ENCODE assay signal across 32 cellular contexts in genomic region chr2:96477458-96477857, GRCh38. TPM values are rescaled to one million over a fixed set of nuclear protein-coding genes. Genes with fewer than 3 reads are reported as not detected.
"Had no signal": no experiment of that assay in that cellular context is flagged by ENCODE, and none has a peak within 500 bp of the region (broad histone marks: within the 10 kb centered on the region; RNA-seq: fewer than 3 reads in every experiment).

No MANE protein-coding gene starts in this region.

- H3K4me3 Mint-ChIP-seq: activated CD4-positive, alpha-beta memory T cell treated with anti-CD3 and anti-CD28 coated beads for 36 hours; activated CD4-positive, alpha-beta T cell treated with anti-CD3 and anti-CD28 coated beads for 36 hours; activated CD4-positive, alpha-beta T cell treated with anti-CD3 and anti-CD28 coated beads, Interleukin-2, amount 10 ng/mL, durations not matched to agents 24 days and 14 days; activated CD8-positive, alpha-beta memory T cell treated with anti-CD3 and anti-CD28 coated beads, Interleukin-2, amount 10 ng/mL, durations not matched to agents 7 days and 5 days; activated CD8-positive, alpha-beta T cell treated with anti-CD3 and anti-CD28 coated beads, Interleukin-2, amount 10 ng/mL, durations not matched to agents 7 days and 5 days; activated naive CD4-positive, alpha-beta T cell treated with anti-CD3 and anti-CD28 coated beads for 36 hours; activated naive CD4-positive, alpha-beta T cell treated with anti-CD3 and anti-CD28 coated beads, Interleukin-2, amount 50 U/mL, for 24 hours; activated naive CD8-positive, alpha-beta T cell treated with anti-CD3 and anti-CD28 coated beads for 36 hours; activated naive CD8-positive, alpha-beta T cell treated with anti-CD3 and anti-CD28 coated beads, Interleukin-2, amount 50 U/mL, for 24 hours; activated T-cell treated with anti-CD3 and anti-CD28 coated beads, Interleukin-2, amount 50 U/mL, for 24 hours; activated T-helper 17 cell treated with anti-CD3 and anti-CD28 coated beads, Interleukin-2, amount 50 U/mL, for 72 hours; effector memory CD8-positive, alpha-beta T cell had no signal

- H3K9me3 ChIP-seq: adrenal gland, body of pancreas, esophagus squamous epithelium had no signal

- ATAC-seq: activated CD4-positive, alpha-beta T cell treated with anti-CD3 and anti-CD28 coated beads for 36 hours; activated CD8-positive, alpha-beta memory T cell treated with anti-CD3 and anti-CD28 coated beads, Interleukin-2, amount 10 ng/mL, durations not matched to agents 7 days and 5 days; activated CD8-positive, alpha-beta T cell treated with anti-CD3 and anti-CD28 coated beads, Interleukin-2, amount 10 ng/mL, durations not matched to agents 7 days and 5 days; activated naive CD8-positive, alpha-beta T cell treated with anti-CD3 and anti-CD28 coated beads, Interleukin-2, amount 50 U/mL, for 24 hours; activated T-helper 17 cell treated with anti-CD3 and anti-CD28 coated beads, Interleukin-2, amount 50 U/mL, for 72 hours; body of pancreas; effector memory CD8-positive, alpha-beta T cell had no signal

- H3K36me3 Mint-ChIP-seq: activated CD4-positive, alpha-beta memory T cell treated with anti-CD3 and anti-CD28 coated beads for 36 hours; activated naive CD4-positive, alpha-beta T cell treated with anti-CD3 and anti-CD28 coated beads, Interleukin-2, amount 50 U/mL, for 24 hours; activated naive CD8-positive, alpha-beta T cell treated with anti-CD3 and anti-CD28 coated beads for 36 hours had no signal

- H3K4me1 Mint-ChIP-seq: activated CD4-positive, alpha-beta T cell treated with anti-CD3 and anti-CD28 coated beads for 36 hours; activated CD4-positive, alpha-beta T cell treated with anti-CD3 and anti-CD28 coated beads, Interleukin-2, amount 10 ng/mL, durations not matched to agents 24 days and 14 days; activated CD8-positive, alpha-beta memory T cell treated with anti-CD3 and anti-CD28 coated beads, Interleukin-2, amount 10 ng/mL, durations not matched to agents 7 days and 5 days; activated naive CD4-positive, alpha-beta T cell treated with anti-CD3 and anti-CD28 coated beads, Interleukin-2, amount 50 U/mL, for 24 hours; activated naive CD8-positive, alpha-beta T cell treated with anti-CD3 and anti-CD28 coated beads for 36 hours; activated naive CD8-positive, alpha-beta T cell treated with anti-CD3 and anti-CD28 coated beads, Interleukin-2, amount 50 U/mL, for 24 hours; activated T-helper 17 cell treated with anti-CD3 and anti-CD28 coated beads, Interleukin-2, amount 50 U/mL, for 72 hours had no signal

- DNase-seq: activated CD4-positive, alpha-beta memory T cell treated with anti-CD3 and anti-CD28 coated beads for 36 hours; activated CD4-positive, alpha-beta T cell treated with anti-CD3 and anti-CD28 coated beads for 36 hours; activated CD4-positive, alpha-beta T cell treated with anti-CD3 and anti-CD28 coated beads, Interleukin-2, amount 10 ng/mL, durations not matched to agents 24 days and 14 days; activated CD4-positive, CD25-positive, alpha-beta regulatory T cell; activated CD4-positive, CD25-positive, alpha-beta regulatory T cell treated with anti-CD3 and anti-CD28 coated beads, Interleukin-2, amount 50 U/mL, for 72 hours; activated CD8-positive, alpha-beta memory T cell treated with anti-CD3 and anti-CD28 coated beads, Interleukin-2, amount 10 ng/mL, durations not matched to agents 7 days and 5 days; activated CD8-positive, alpha-beta memory T cell treated with anti-CD3 and anti-CD28 coated beads, Interleukin-2, amount 50 U/mL, for 4 hours; activated CD8-positive, alpha-beta T cell treated with anti-CD3 and anti-CD28 coated beads, Interleukin-2, amount 10 ng/mL, durations not matched to agents 7 days and 5 days; activated effector memory CD4-positive, alpha-beta T cell treated with Interleukin-2 at 50 U/mL for 16 hours; activated naive CD4-positive, alpha-beta T cell treated with anti-CD3 and anti-CD28 coated beads for 36 hours; activated naive CD8-positive, alpha-beta T cell treated with anti-CD3 and anti-CD28 coated beads for 36 hours; activated naive CD8-positive, alpha-beta T cell treated with anti-CD3 and anti-CD28 coated beads, Interleukin-2, amount 50 U/mL, for 24 hours; activated T-cell treated with anti-CD3 and anti-CD28 coated beads, Interleukin-2, amount 50 U/mL, for 24 hours; adrenal gland; amygdala; aorta; body of pancreas; caudate nucleus; cortex of kidney; dermis blood vessel endothelial cell; effector CD4-positive, alpha-beta T cell; effector memory CD8-positive, alpha-beta T cell; esophagus squamous epithelium; foreskin melanocyte; head of caudate nucleus; T-helper 2 cell had no signal

- H3K36me3 ChIP-seq: adrenal gland, esophagus squamous epithelium had no signal

- H3K4me3 ChIP-seq: adrenal gland, body of pancreas, esophagus squamous epithelium had no signal

- H3K27ac ChIP-seq: adrenal gland, body of pancreas, epithelial cell of prostate, esophagus squamous epithelium had no signal

- H3K27me3 ChIP-seq: adrenal gland, body of pancreas had no signal

- H3K9me3 Mint-ChIP-seq: activated CD4-positive, alpha-beta memory T cell treated with anti-CD3 and anti-CD28 coated beads for 36 hours; activated CD4-positive, alpha-beta T cell treated with anti-CD3 and anti-CD28 coated beads, Interleukin-2, amount 10 ng/mL, durations not matched to agents 24 days and 14 days; activated naive CD4-positive, alpha-beta T cell treated with anti-CD3 and anti-CD28 coated beads for 36 hours; activated naive CD4-positive, alpha-beta T cell treated with anti-CD3 and anti-CD28 coated beads, Interleukin-2, amount 50 U/mL, for 24 hours; activated naive CD8-positive, alpha-beta T cell treated with anti-CD3 and anti-CD28 coated beads for 36 hours; activated naive CD8-positive, alpha-beta T cell treated with anti-CD3 and anti-CD28 coated beads, Interleukin-2, amount 50 U/mL, for 24 hours; activated T-cell treated with anti-CD3 and anti-CD28 coated beads, Interleukin-2, amount 50 U/mL, for 24 hours; activated T-helper 17 cell treated with anti-CD3 and anti-CD28 coated beads, Interleukin-2, amount 50 U/mL, for 72 hours; effector memory CD8-positive, alpha-beta T cell had no signal

- H3K4me1 ChIP-seq: adrenal gland, body of pancreas, esophagus squamous epithelium had no signal

- H3K27ac Mint-ChIP-seq: activated CD4-positive, alpha-beta memory T cell treated with anti-CD3 and anti-CD28 coated beads for 36 hours; activated CD4-positive, alpha-beta T cell treated with anti-CD3 and anti-CD28 coated beads for 36 hours; activated CD4-positive, alpha-beta T cell treated with anti-CD3 and anti-CD28 coated beads, Interleukin-2, amount 10 ng/mL, durations not matched to agents 24 days and 14 days; activated CD8-positive, alpha-beta memory T cell treated with anti-CD3 and anti-CD28 coated beads, Interleukin-2, amount 10 ng/mL, durations not matched to agents 7 days and 5 days; activated CD8-positive, alpha-beta T cell treated with anti-CD3 and anti-CD28 coated beads, Interleukin-2, amount 10 ng/mL, durations not matched to agents 7 days and 5 days; activated naive CD4-positive, alpha-beta T cell treated with anti-CD3 and anti-CD28 coated beads for 36 hours; activated naive CD4-positive, alpha-beta T cell treated with anti-CD3 and anti-CD28 coated beads, Interleukin-2, amount 50 U/mL, for 24 hours; activated naive CD8-positive, alpha-beta T cell treated with anti-CD3 and anti-CD28 coated beads for 36 hours; activated naive CD8-positive, alpha-beta T cell treated with anti-CD3 and anti-CD28 coated beads, Interleukin-2, amount 50 U/mL, for 24 hours; activated T-cell treated with anti-CD3 and anti-CD28 coated beads, Interleukin-2, amount 50 U/mL, for 24 hours; activated T-helper 17 cell treated with anti-CD3 and anti-CD28 coated beads, Interleukin-2, amount 50 U/mL, for 72 hours; effector memory CD8-positive, alpha-beta T cell had no signal

RNA-seq across cellular contexts. Expression of gene NEURL3, which starts 27.7 kb away (rescaled TPM):
- total RNA-seq: activated CD8-positive, alpha-beta T cell treated with anti-CD3 and anti-CD28 coated beads, Interleukin-2, amount 10 ng/mL, durations not matched to agents 7 days and 5 days; chondrocyte; esophagus squamous epithelium; fibroblast of lung; fibroblast of villous mesenchyme had no signal
- polyA plus RNA-seq: fibroblast of lung had no signal
